In genomic region chr4:158811704-158812103, GRCh38 we compare ENCODE assay signal across 8 cellular contexts. TPM values are rescaled to one million over a fixed set of nuclear protein-coding genes. Genes with fewer than 3 reads are reported as not detected.
DNase-seq lines count a peak whose midpoint lies in the region; ATAC-seq and TF ChIP-seq lines count a peak whose summit lies in the region.

No MANE protein-coding gene starts in this region.

- H3K27me3 ChIP-seq in endocrine pancreas (ENCODE audit: control insufficient read depth, insufficient read depth, low read length) = no peaks in the 10 kb centered on the region

- peaks cover 42% of the 10 kb centered on the region for H3K4me1 Mint-ChIP-seq in osteocyte (ENCODE audit: unreplicated experiment)

- TF ChIP-seq CTCF in osteocyte (IDR thresholded peaks at IDR 0.05) = no peak

- no peaks in the 10 kb centered on the region for H3K36me3 Mint-ChIP-seq in osteocyte (ENCODE audit: unreplicated experiment)

- ATAC-seq in GM19468 (IDR thresholded peaks at IDR 0.05; ENCODE audit: extremely low read depth, unreplicated experiment) (peak; percentile 22), GM21360 (IDR thresholded peaks at IDR 0.05; ENCODE audit: unreplicated experiment) (no peak), HG03457 (IDR thresholded peaks at IDR 0.05; ENCODE audit: unreplicated experiment) (no peak)

- H3K4me3 Mint-ChIP-seq in osteocyte (ENCODE audit: unreplicated experiment) = no peak overlapping the region

- H3K9me3 Mint-ChIP-seq in osteocyte (ENCODE audit: unreplicated experiment) = no peaks in the 10 kb centered on the region

- no peaks in the 10 kb centered on the region for H3K9me3 ChIP-seq in endocrine pancreas (ENCODE audit: control insufficient read depth, low read length)

- H3K4me1 ChIP-seq in endocrine pancreas (ENCODE audit: control insufficient read depth, insufficient read depth, low read length) = peaks cover 29% of the 10 kb centered on the region

- no peak overlapping the region for H3K9ac ChIP-seq in endocrine pancreas (ENCODE audit: control insufficient read depth, insufficient read depth, low read length)

- DNase-seq in NCI-H226 (peak; percentile 13), osteocyte (ENCODE audit: extremely low spot score, unreplicated experiment) (no peak), NCI-H510A (lab: John Stamatoyannopoulos, UW) (no peak), iPS-NIHi7 (ENCODE audit: extremely low spot score) (no peak)

- H3K36me3 ChIP-seq in endocrine pancreas (ENCODE audit: control insufficient read depth, insufficient read depth, low read length) = no peaks in the 10 kb centered on the region

- H3K4me3 ChIP-seq in endocrine pancreas (ENCODE audit: control insufficient read depth, insufficient read depth, low read length) = peak overlapping the region; percentile 40

- H3K27ac Mint-ChIP-seq in osteocyte (ENCODE audit: unreplicated experiment) = peak overlapping the region; percentile 62

- H3K27me3 Mint-ChIP-seq in osteocyte (ENCODE audit: unreplicated experiment) = no peaks in the 10 kb centered on the region

RNA-seq across cellular contexts. Expression of gene FNIP2, which starts 42.9 kb away (rescaled TPM):
- 14.4 and 17.3 TPM in 2 replicates for total RNA-seq in osteocyte
